23 cellular contexts compared by ENCODE assay signal in the genomic region with DNA sequence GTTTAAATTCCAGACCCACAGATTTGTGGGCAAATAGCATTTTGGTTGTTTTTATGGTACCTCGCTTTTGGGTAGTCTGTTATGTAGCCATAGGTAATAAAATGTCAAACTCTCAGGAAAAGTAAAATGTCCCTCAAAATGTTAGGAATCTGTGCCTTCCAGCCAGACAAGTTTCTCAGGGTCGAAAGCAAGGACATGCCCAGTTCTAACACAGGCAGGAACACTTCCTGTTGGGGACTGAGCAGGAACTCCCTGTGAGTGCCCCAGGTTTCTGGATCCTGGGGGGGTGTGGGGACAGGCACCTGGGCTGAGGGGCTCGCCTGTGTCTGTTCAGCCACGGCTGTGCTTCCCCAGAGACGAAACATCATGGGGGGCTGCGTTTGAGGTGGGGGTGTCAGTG.
DNase-seq lines count a peak whose midpoint lies in the region; ATAC-seq and TF ChIP-seq lines count a peak whose summit lies in the region.
"Had no signal": no experiment of that assay in that cellular context is flagged by ENCODE, and none has a peak within 500 bp of the region (broad histone marks: within the 10 kb centered on the region; RNA-seq: fewer than 3 reads in every experiment).

No MANE protein-coding gene starts in this region.

- in situ Hi-C loops in mammary epithelial cell (cut with MboI; ENCODE audit: low sequenced_read_pairs in 2 of 2), result loop anchor here in 1 of 2 donors (25.0 kb wide), 1 partner anchor 118 kb away; no protein-coding TSS in a partner anchor

- H2AK5ac ChIP-seq in trophoblast cell (ENCODE audit: low read length), result peak overlapping the region; percentile 99

- H2AFZ ChIP-seq in mammary epithelial cell (ENCODE audit: low read depth, low read length) (no peak overlapping the region), trophoblast cell (ENCODE audit: insufficient read depth, low read length, poor library complexity) (peak overlapping the region; percentile 67)
- H2AFZ ChIP-seq: GM23248 had no signal

- H3K4ac ChIP-seq in trophoblast cell (ENCODE audit: low read depth, low read length), result peak overlapping the region; percentile 85

- H3K79me2 ChIP-seq in mammary epithelial cell (ENCODE audit: insufficient read depth, low read length) (no peaks in the 10 kb centered on the region), trophoblast cell (ENCODE audit: control insufficient read depth, insufficient read depth, low read length, poor library complexity) (peaks cover 10% of the 10 kb centered on the region)

- H3K18ac ChIP-seq in trophoblast cell (ENCODE audit: low read length), result peak overlapping the region; percentile 94

- intact Hi-C loops in breast epithelium (cut with DNase I; ENCODE audit: low total_unique reads), result no loop called here
- intact Hi-C loops in mammary epithelial cell (cut with micrococcal nuclease), result no loop called here
- intact Hi-C loops in heart left ventricle (cut with DNase I), result no loop called here

- no peak overlapping the region for H3K23ac ChIP-seq in trophoblast cell (ENCODE audit: low read length)

- peak overlapping the region; percentile 96 for H2BK5ac ChIP-seq in trophoblast cell (ENCODE audit: low read depth, low read length, poor library complexity)

- TF ChIP-seq CTCF in breast epithelium (IDR thresholded peaks at IDR 0.05) (no peak), mammary epithelial cell (conservative IDR thresholded peaks at IDR 0.05 in 1 of 2, IDR thresholded peaks at IDR 0.05 in 1 of 2; ENCODE audit: extremely low read depth in 1 of 2, insufficient read depth in 1 of 2, low read depth in 1 of 2, low read length in 2 of 2) (no peak), heart left ventricle (IDR thresholded peaks at IDR 0.05) (no peak)

- H4K8ac ChIP-seq in trophoblast cell (ENCODE audit: low read depth, low read length), result peak overlapping the region; percentile 84

- no peaks in the 10 kb centered on the region for H4K20me1 ChIP-seq in mammary epithelial cell (ENCODE audit: insufficient read depth, low read length)

- peak overlapping the region; percentile 98 for H4K91ac ChIP-seq in trophoblast cell (ENCODE audit: low read depth, low read length)

- no peak overlapping the region for H3K4me2 ChIP-seq in mammary epithelial cell (ENCODE audit: insufficient read depth, low read depth, low read length)
- H3K4me2 ChIP-seq in trophoblast cell (ENCODE audit: low read length), result peak overlapping the region; percentile 29

- H3K9me3 ChIP-seq in breast epithelium (no peaks in the 10 kb centered on the region), mammary epithelial cell (replicated peaks; ENCODE audit: insufficient read depth, low read length) (no peaks in the 10 kb centered on the region), trophoblast cell (ENCODE audit: insufficient read depth, low read depth, low read length) (no peaks in the 10 kb centered on the region), heart left ventricle (no peaks in the 10 kb centered on the region)

- TF ChIP-seq POLR2A in breast epithelium (IDR thresholded peaks at IDR 0.05) (no peak), heart left ventricle (IDR thresholded peaks at IDR 0.05) (no peak)

- no peaks in the 10 kb centered on the region for H3K27me3 ChIP-seq in breast epithelium
- H3K27me3 ChIP-seq in mammary epithelial cell (ENCODE audit: insufficient read depth, low read length), result no peaks in the 10 kb centered on the region
- H3K27me3 ChIP-seq in trophoblast cell (ENCODE audit: insufficient read depth, low read length), result no peaks in the 10 kb centered on the region
- H3K27me3 ChIP-seq in heart left ventricle, result no peaks in the 10 kb centered on the region

- peaks cover 32% of the 10 kb centered on the region for H3K79me1 ChIP-seq in trophoblast cell (ENCODE audit: low read length)

- no peak overlapping the region for H3K9ac ChIP-seq in mammary epithelial cell (ENCODE audit: insufficient read depth, low read length)
- H3K9ac ChIP-seq in trophoblast cell (ENCODE audit: low read length), result no peak overlapping the region
- H3K9ac ChIP-seq: GM23248 had no signal

- H3K27ac ChIP-seq in breast epithelium (peak overlapping the region; percentile 32 to 52), mammary epithelial cell (ENCODE audit: insufficient read depth, low read depth, low read length) (no peak overlapping the region), trophoblast cell (ENCODE audit: low read depth, low read length) (peak overlapping the region; percentile 85), heart left ventricle (no peak overlapping the region)
- H3K27ac ChIP-seq: GM23248 had no signal

- CTCF ChIA-PET in mammary epithelial cell (lab: Charles Lee; ENCODE audit: low non-redundant PET), result no interaction called here

- peak overlapping the region; percentile 99 for H2BK12ac ChIP-seq in trophoblast cell (ENCODE audit: low read length)

- WGBS in mammary epithelial cell (ENCODE audit: low coverage, missing lambda C conversion rate), result 93% methylated on average over 3 of the region's 6 CpGs
- no CpG with 5 or more reads among the region's 6 CpGs for WGBS in trophoblast cell (ENCODE audit: extremely low coverage, insufficient coverage, insufficient read length)
- 63 to 80% (median 73%) methylated on average over 2 to 6 of the region's 6 CpGs for WGBS in heart left ventricle, 4 donors

- no peak for ATAC-seq in GM18498 (IDR thresholded peaks at IDR 0.05; ENCODE audit: unreplicated experiment)
- ATAC-seq in heart left ventricle, result no peak
- ATAC-seq: HCT116 had no signal

- dilution Hi-C loops in mammary epithelial cell (cut with HindIII; ENCODE audit: low sequenced_read_pairs), result no loop called here

- no TSS peak for BruUV-seq in mammary epithelial cell (replicated peaks; lab: Mats Ljungman, UMichigan)

- H3K36me3 ChIP-seq in breast epithelium (no peaks in the 10 kb centered on the region), mammary epithelial cell (ENCODE audit: insufficient read depth, low read length) (no peaks in the 10 kb centered on the region), trophoblast cell (ENCODE audit: control insufficient read depth in 1 of 2, insufficient read depth in 2 of 2, low read length in 2 of 2) (no peaks in the 10 kb centered on the region), heart left ventricle (no peaks in the 10 kb centered on the region)

- no peak for DNase-seq in breast epithelium (ENCODE audit: low spot score in 2 of 2)
- no peak for DNase-seq in mammary epithelial cell
- DNase-seq in ecto neural progenitor cell (ENCODE audit: low spot score), result peak; percentile 26
- no peak for DNase-seq in trophoblast cell
- no peak for DNase-seq in activated naive CD4-positive, alpha-beta T cell treated with anti-CD3 and anti-CD28 coated beads, Interleukin-2, amount 50 U/mL, for 16 hours
- no peak for DNase-seq in heart left ventricle
- no peak for DNase-seq in NCI-H1694 (lab: John Stamatoyannopoulos, UW)
- DNase-seq: 8988T; DMS 273 treated with DMSO at 0.1 percent for 48 hours; DND-41; GDM1; GM23248; MM.1S; NCI-H1092 treated with DMSO at 0.1 percent for 48 hours; NCI-H146; NCI-H2081 treated with DMSO at 0.1 percent for 48 hours; NCI-H748 treated with DMSO at 0.1 percent for 48 hours; NK-92 treated with Interleukin-12 subunit alpha and Interleukin-12 subunit beta, amount 100 ng/mL, for 24 hours; OCI-M1; RPMI8226; SHP77 treated with DMSO at 0.1 percent for 48 hours had no signal

- H3K14ac ChIP-seq in trophoblast cell (ENCODE audit: low read length), result peak overlapping the region; percentile 98

- H4K12ac ChIP-seq in trophoblast cell (ENCODE audit: low read depth, low read length), result peak overlapping the region; percentile 73

- H2BK120ac ChIP-seq in trophoblast cell (ENCODE audit: insufficient read depth, low read length, poor library complexity), result peak overlapping the region; percentile 95

- no peak overlapping the region for H3K4me3 ChIP-seq in breast epithelium
- H3K4me3 ChIP-seq in mammary epithelial cell (replicated peaks in 1 of 3; ENCODE audit: insufficient read depth in 1 of 3, low read depth in 2 of 3, low read length in 3 of 3), result no peak overlapping the region
- no peak overlapping the region for H3K4me3 ChIP-seq in trophoblast cell (ENCODE audit: low read depth, low read length)
- H3K4me3 ChIP-seq in heart left ventricle, result no peak overlapping the region
- H3K4me3 ChIP-seq: GM23248 had no signal

- H3K4me1 ChIP-seq in breast epithelium (no peaks in the 10 kb centered on the region), mammary epithelial cell (ENCODE audit: insufficient read depth, low read length) (peaks cover 22% of the 10 kb centered on the region), trophoblast cell (ENCODE audit: control insufficient read depth in 1 of 2, insufficient read depth in 2 of 2, low read length in 2 of 2) (peaks cover 23 to 24% of the 10 kb centered on the region in 2 experiments), heart left ventricle (peaks cover 0 to 7% (median 0%) of the 10 kb centered on the region in 12 donors)

Comparison
In these comparisons a context has a peak if more than half of its experiments do, and no peak if none do; other contexts are left out.
1. H3K27ac ChIP-seq: peak in breast epithelium (2 of 2) and trophoblast cell (single experiment); none in mammary epithelial cell (single experiment) and heart left ventricle (0 of 12).